In the genomic region with DNA sequence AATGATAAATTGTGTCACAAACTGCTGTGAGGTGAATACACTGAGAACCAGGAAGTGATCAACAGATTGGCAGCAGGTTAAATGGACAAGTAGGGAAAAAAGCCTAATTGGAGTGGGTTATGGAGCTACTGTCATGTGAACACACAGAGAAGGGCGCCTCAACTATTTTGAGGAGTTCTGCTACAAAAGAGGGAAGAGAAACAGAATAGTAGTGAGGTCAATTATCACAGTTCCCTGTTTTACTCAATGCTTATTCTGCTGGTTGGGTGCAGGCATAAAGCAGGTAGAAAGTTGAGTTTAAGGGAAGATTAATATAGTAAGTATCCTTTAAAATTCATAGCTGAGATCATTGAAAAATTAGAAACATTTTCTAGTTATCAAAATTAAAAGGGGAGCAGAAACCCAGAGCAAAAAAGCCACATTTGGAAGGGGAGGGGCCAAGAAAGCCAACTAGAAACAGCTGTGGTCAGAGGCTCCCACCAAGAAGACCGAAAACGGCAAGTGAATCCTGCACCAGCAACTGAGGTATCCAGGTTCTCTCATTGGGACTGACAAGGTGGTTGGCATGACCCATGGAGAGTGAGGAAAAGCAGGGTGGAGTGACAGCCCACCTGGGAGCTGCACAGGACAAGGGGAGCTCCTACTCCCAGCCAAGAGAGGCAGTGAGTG, we compare ENCODE assay signal across 11 cellular contexts.
DNase-seq lines count a peak whose midpoint lies in the region; ATAC-seq and TF ChIP-seq lines count a peak whose summit lies in the region.
"Had no signal": no experiment of that assay in that cellular context is flagged by ENCODE, and none has a peak within 500 bp of the region (broad histone marks: within the 10 kb centered on the region; RNA-seq: fewer than 3 reads in every experiment).

No MANE protein-coding gene starts in this region.

- intact Hi-C loops in upper lobe of right lung (cut with DNase I): no loop called here

- no peaks in the 10 kb centered on the region for H4K20me1 ChIP-seq in GM23338 (replicated peaks; ENCODE audit: insufficient read depth)

- H3K36me3 ChIP-seq in upper lobe of right lung (no peaks in the 10 kb centered on the region), GM23338 (ENCODE audit: insufficient read depth) (no peaks in the 10 kb centered on the region)

- no peak for DNase-seq in activated T-cell treated with anti-CD3 and anti-CD28 coated beads, Interleukin-2, amount 50 U/mL, for 72 hours
- no peak for DNase-seq in activated T-cell treated with anti-CD3 and anti-CD28 coated beads, Interleukin-2, amount 50 U/mL, for 24 hours
- peak; percentile 82 for DNase-seq in MV-4-11 (lab: John Stamatoyannopoulos, UW)
- DNase-seq in upper lobe of right lung: no peak
- no peak for DNase-seq in GM23338 (ENCODE audit: low spot score)
- no peak for DNase-seq in GM19238 (ENCODE audit: insufficient read length, low spot score)
- DNase-seq in NCI-H345 (lab: John Stamatoyannopoulos, UW): no peak
- DNase-seq: activated T-cell treated with anti-CD3 and anti-CD28 coated beads, Interleukin-2, amount 50 U/mL, for 48 hours; stimulated activated CD8-positive, alpha-beta memory T cell treated with anti-CD3 and anti-CD28 coated beads, Interleukin-4, amount 100 ng/mL, for 48 hours; SW 1271 had no signal

- H3K27ac Mint-ChIP-seq in activated T-cell treated with anti-CD3 and anti-CD28 coated beads, Interleukin-2, amount 50 U/mL, for 72 hours: peak overlapping the region; percentile 9
- no peak overlapping the region for H3K27ac Mint-ChIP-seq in activated T-cell treated with anti-CD3 and anti-CD28 coated beads, Interleukin-2, amount 50 U/mL, for 24 hours
- no peak overlapping the region for H3K27ac Mint-ChIP-seq in GM23338

- no peaks in the 10 kb centered on the region; the same call in 1 of the 2 replicates for H3K9me2 ChIP-seq in GM23338 (ENCODE audit: insufficient read depth)

- peaks cover 6% of the 10 kb centered on the region for H3K4me1 ChIP-seq in upper lobe of right lung
- H3K4me1 ChIP-seq in GM23338 (ENCODE audit: insufficient read depth): no peaks in the 10 kb centered on the region

- no peak for ATAC-seq in activated T-cell treated with anti-CD3 and anti-CD28 coated beads, Interleukin-2, amount 50 U/mL, for 72 hours (replicated peaks in 1 of 2)
- ATAC-seq in HG02840 (IDR thresholded peaks at IDR 0.05; ENCODE audit: low FRiP score, unreplicated experiment) (peak; percentile 49), upper lobe of right lung (peak; percentile 64), GM23338 (no peak)

- H3K79me2 ChIP-seq in GM23338 (replicated peaks; ENCODE audit: insufficient read depth): no peaks in the 10 kb centered on the region

- peaks cover 6 to 8% of the 10 kb centered on the region in 2 donors for H3K9me3 Mint-ChIP-seq in activated T-cell treated with anti-CD3 and anti-CD28 coated beads, Interleukin-2, amount 50 U/mL, for 72 hours
- peaks cover 11% of the 10 kb centered on the region for H3K9me3 Mint-ChIP-seq in activated T-cell treated with anti-CD3 and anti-CD28 coated beads, Interleukin-2, amount 50 U/mL, for 24 hours
- H3K9me3 Mint-ChIP-seq in GM23338: no peaks in the 10 kb centered on the region

- H2AFZ ChIP-seq in GM23338: no peak overlapping the region

- H3K27me3 ChIP-seq in upper lobe of right lung: no peaks in the 10 kb centered on the region
- H3K27me3 ChIP-seq in GM23338 (ENCODE audit: insufficient read depth): no peaks in the 10 kb centered on the region

- H3K4me3 ChIP-seq in upper lobe of right lung (no peak overlapping the region), GM23338 (no peak overlapping the region)

- H3K27me3 Mint-ChIP-seq in activated T-cell treated with anti-CD3 and anti-CD28 coated beads, Interleukin-2, amount 50 U/mL, for 72 hours (ENCODE audit: low read depth): no peaks in the 10 kb centered on the region
- H3K27me3 Mint-ChIP-seq in activated T-cell treated with anti-CD3 and anti-CD28 coated beads, Interleukin-2, amount 50 U/mL, for 24 hours: no peaks in the 10 kb centered on the region
- H3K27me3 Mint-ChIP-seq in GM23338 (ENCODE audit: insufficient read depth, low read depth, poor library complexity): no peaks in the 10 kb centered on the region

- no peaks in the 10 kb centered on the region for H3K4me1 Mint-ChIP-seq in activated T-cell treated with anti-CD3 and anti-CD28 coated beads, Interleukin-2, amount 50 U/mL, for 72 hours (ENCODE audit: low read depth)
- H3K4me1 Mint-ChIP-seq in activated T-cell treated with anti-CD3 and anti-CD28 coated beads, Interleukin-2, amount 50 U/mL, for 24 hours (ENCODE audit: low read depth): peaks cover 1% of the 10 kb centered on the region
- no peaks in the 10 kb centered on the region for H3K4me1 Mint-ChIP-seq in GM23338

- no peaks in the 10 kb centered on the region for H3K9me3 ChIP-seq in upper lobe of right lung

- H3K27ac ChIP-seq in upper lobe of right lung: no peak overlapping the region
- H3K27ac ChIP-seq in GM23338 (ENCODE audit: low read depth): no peak overlapping the region

- no peak overlapping the region for H3K4me3 Mint-ChIP-seq in activated T-cell treated with anti-CD3 and anti-CD28 coated beads, Interleukin-2, amount 50 U/mL, for 72 hours
- no peak overlapping the region for H3K4me3 Mint-ChIP-seq in activated T-cell treated with anti-CD3 and anti-CD28 coated beads, Interleukin-2, amount 50 U/mL, for 24 hours
- no peak overlapping the region for H3K4me3 Mint-ChIP-seq in GM23338

- H3F3A ChIP-seq in GM23338 (replicated peaks; ENCODE audit: low read depth): no peaks in the 10 kb centered on the region

- H3K36me3 Mint-ChIP-seq in activated T-cell treated with anti-CD3 and anti-CD28 coated beads, Interleukin-2, amount 50 U/mL, for 72 hours (ENCODE audit: insufficient read depth in 2 of 2): peaks cover 7 to 12% of the 10 kb centered on the region in 2 donors
- peaks cover 21% of the 10 kb centered on the region for H3K36me3 Mint-ChIP-seq in activated T-cell treated with anti-CD3 and anti-CD28 coated beads, Interleukin-2, amount 50 U/mL, for 24 hours (ENCODE audit: low read depth)
- no peaks in the 10 kb centered on the region for H3K36me3 Mint-ChIP-seq in GM23338 (ENCODE audit: low read depth)

- TF ChIP-seq CTCF in upper lobe of right lung (IDR thresholded peaks at IDR 0.05) (no peak), GM23338 (conservative IDR thresholded peaks at IDR 0.05; ENCODE audit: low read depth in 2 of 2) (no peak)

- H3K4me2 ChIP-seq in GM23338: no peak overlapping the region

TF ChIP-seq in GM23338, 12 proteins besides CTCF, POLR2A, EP300 and RAD21:
- TF ChIP-seq, protein P1, sequence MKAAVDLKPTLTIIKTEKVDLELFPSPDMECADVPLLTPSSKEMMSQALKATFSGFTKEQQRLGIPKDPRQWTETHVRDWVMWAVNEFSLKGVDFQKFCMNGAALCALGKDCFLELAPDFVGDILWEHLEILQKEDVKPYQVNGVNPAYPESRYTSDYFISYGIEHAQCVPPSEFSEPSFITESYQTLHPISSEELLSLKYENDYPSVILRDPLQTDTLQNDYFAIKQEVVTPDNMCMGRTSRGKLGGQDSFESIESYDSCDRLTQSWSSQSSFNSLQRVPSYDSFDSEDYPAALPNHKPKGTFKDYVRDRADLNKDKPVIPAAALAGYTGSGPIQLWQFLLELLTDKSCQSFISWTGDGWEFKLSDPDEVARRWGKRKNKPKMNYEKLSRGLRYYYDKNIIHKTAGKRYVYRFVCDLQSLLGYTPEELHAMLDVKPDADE (IDR thresholded peaks at IDR 0.05): no peak
- TF ChIP-seq ZNF331 (CRISPR knock-in tag; IDR thresholded peaks at IDR 0.05; ENCODE audit: low read depth): no peak
- no peak for TF ChIP-seq POLR2AphosphoS5 (IDR thresholded peaks at IDR 0.05; ENCODE audit: low read depth)
- TF ChIP-seq EZH2phosphoT487 (IDR thresholded peaks at IDR 0.05; ENCODE audit: unreplicated experiment): no peak
TF ChIP-seq in GM23338: peak in this region for 0.

Comparison
In these comparisons a context has a peak if more than half of its experiments do, and no peak if none do; other contexts are left out.
1. ATAC-seq: peak in HG02840 (single experiment) and upper lobe of right lung (single experiment); none in activated T-cell treated with anti-CD3 and anti-CD28 coated beads, Interleukin-2, amount 50 U/mL, for 72 hours (0 of 2) and GM23338 (single experiment).